Comparison of ENCODE assay signal across 8 cellular contexts in genomic region chr10:114821293-114821914, GRCh38. TPM values are rescaled to one million over a fixed set of nuclear protein-coding genes. Genes with fewer than 3 reads are reported as not detected.
A peak's percentile ranks its signal among the peaks of the same experiment; 100 is the strongest.
DNase-seq lines count a peak whose midpoint lies in the region; ATAC-seq and TF ChIP-seq lines count a peak whose summit lies in the region.

Gene FHIP2A (plus strand): TSS chr10:114821780. CDS start chr10:114822079, 299 bp downstream.

- ATAC-seq in GM21529 (IDR thresholded peaks at IDR 0.05; ENCODE audit: unreplicated experiment) = peak; percentile 72
- peak; percentile 83 for ATAC-seq in IMR-90 (ENCODE audit: low read depth)
- peak; percentile 76 for ATAC-seq in SK-N-SH treated with all-trans-retinoic acid at 6 μM for 48 hours

- H4K5ac ChIP-seq in IMR-90 (ENCODE audit: low read depth, low read length) = peak within 1 kb of the TSS; percentile 100

- H4K20me1 ChIP-seq in IMR-90 (ENCODE audit: insufficient read depth, low read length) = peaks cover 11% of the 10 kb centered on the region

- no peaks in the 10 kb centered on the region; the same call in 1 of the 2 replicates for H3K9me1 ChIP-seq in IMR-90 (ENCODE audit: insufficient read depth, low read length)

- H2AFZ ChIP-seq in IMR-90 (replicated peaks; ENCODE audit: low read length, poor library complexity) = peak within 1 kb of the TSS; percentile 92

- DNase-seq in ELR (ENCODE audit: low read depth) = peak; percentile 82
- peak; percentile 66 for DNase-seq in IMR-90
- DNase-seq in activated naive CD4-positive, alpha-beta T cell treated with anti-CD3 and anti-CD28 coated beads, Interleukin-2, amount 50 U/mL, for 16 hours = peak; percentile 86
- peak; percentile 84 for DNase-seq in glomerular visceral epithelial cell (ENCODE audit: extremely low spot score)
- peak; percentile 95 for DNase-seq in osteocyte (ENCODE audit: extremely low spot score, unreplicated experiment)

- BruUV-seq in IMR-90 (replicated peaks; lab: Mats Ljungman, UMichigan) = no TSS peak

- POLR2A ChIA-PET in IMR-90 (lab: Charles Lee; ENCODE audit: unreplicated experiment) = interaction anchor here (0.6 to 0.7 kb wide), 2 partner anchors 175 to 384 kb away, joined by 8 to 15 read pairs; no protein-coding TSS in a partner anchor

- H3K14ac ChIP-seq in IMR-90 (replicated peaks; ENCODE audit: low read depth, low read length) = peak within 1 kb of the TSS; percentile 100

- H3K23ac ChIP-seq in IMR-90 (ENCODE audit: low read depth, low read length) = peak within 1 kb of the TSS; percentile 99

- H3K4me2 ChIP-seq in IMR-90 (ENCODE audit: low read depth, low read length) = peak within 1 kb of the TSS; percentile 100

- peak within 1 kb of the TSS; percentile 100 for H3K18ac ChIP-seq in IMR-90 (ENCODE audit: low read depth, low read length)

- peaks cover 5% of the 10 kb centered on the region for H3K4me1 ChIP-seq in IMR-90 (ENCODE audit: control insufficient read depth, insufficient read depth, low read length)
- H3K4me1 ChIP-seq in thymus (ENCODE audit: control insufficient read depth, insufficient read depth, low read length) = no peaks in the 10 kb centered on the region

- peak within 1 kb of the TSS; percentile 90 for H2BK20ac ChIP-seq in IMR-90 (ENCODE audit: low read depth, low read length)

- H3K27ac ChIP-seq in IMR-90 (ENCODE audit: insufficient read depth, low read length) (peak within 1 kb of the TSS; percentile 99), thymus (ENCODE audit: low read depth) (peak within 1 kb of the TSS; percentile 91)

- peak within 1 kb of the TSS; percentile 99 for H3K56ac ChIP-seq in IMR-90 (ENCODE audit: extremely low read depth, insufficient read depth, low read length)

- H2AK9ac ChIP-seq in IMR-90 (replicated peaks; ENCODE audit: low read depth, low read length, poor library complexity) = peak within 1 kb of the TSS; percentile 88

- no peaks in the 10 kb centered on the region for H3K36me3 ChIP-seq in IMR-90 (ENCODE audit: control insufficient read depth, insufficient read depth, low read length)
- H3K36me3 ChIP-seq in thymus (ENCODE audit: control insufficient read depth, insufficient read depth) = no peaks in the 10 kb centered on the region

- H3K4me3 ChIP-seq in IMR-90 (ENCODE audit: insufficient read depth, low read depth, low read length) (peak within 1 kb of the TSS; percentile 97), thymus (ENCODE audit: low read length) (peak within 1 kb of the TSS; percentile 99)

- peak; percentile 39 for TF ChIP-seq RAD21 in IMR-90 (IDR thresholded peaks at IDR 0.05; ENCODE audit: low read length)

- H3K9me3 ChIP-seq in IMR-90 (ENCODE audit: control insufficient read depth, insufficient read depth, low read length) (no peaks in the 10 kb centered on the region), thymus (ENCODE audit: control insufficient read depth) (no peaks in the 10 kb centered on the region)

- dilution Hi-C loops in IMR-90 (cut with HindIII; ENCODE audit: low sequenced_read_pairs, unreplicated experiment) = no loop called here

- H3K27me3 ChIP-seq in IMR-90 (ENCODE audit: control insufficient read depth, insufficient read depth, low read length) (no peaks in the 10 kb centered on the region), thymus (ENCODE audit: control insufficient read depth, insufficient read depth) (no peaks in the 10 kb centered on the region)

- peak within 1 kb of the TSS; percentile 100 for H3K4ac ChIP-seq in IMR-90 (ENCODE audit: low read depth, low read length)

- peaks cover 0 to 7% of the 10 kb centered on the region in 2 experiments; a peak in 2 of 4 replicates for H3K79me1 ChIP-seq in IMR-90 (ENCODE audit: low read depth in 1 of 2, low read length in 2 of 2)

- intact Hi-C loops in IMR-90 (cut with micrococcal nuclease) = loop anchor here (2.0 kb wide), 1 partner anchor 27 kb away; no protein-coding TSS in a partner anchor

- H3K9ac ChIP-seq in IMR-90 (ENCODE audit: low read depth, low read length) = peak within 1 kb of the TSS; percentile 100

- CTCF ChIA-PET in IMR-90 (lab: Yijun Ruan, JAX) = interaction anchor here (0.7 to 1.2 kb wide), 6 partner anchors 8 to 518 kb away, joined by 3 to 4 read pairs (median 3); no protein-coding TSS in a partner anchor

- H2BK120ac ChIP-seq in IMR-90 (ENCODE audit: low read depth, low read length) = peak within 1 kb of the TSS; percentile 97

- peak; percentile 27; the same call in 1 of the 2 replicates for TF ChIP-seq POLR2A in IMR-90 (IDR thresholded peaks at IDR 0.05; ENCODE audit: low read depth, low read length)

- H3K9me3 Mint-ChIP-seq in osteocyte (ENCODE audit: unreplicated experiment) = no peaks in the 10 kb centered on the region

- peaks cover 59% of the 10 kb centered on the region for H3K4me1 Mint-ChIP-seq in osteocyte (ENCODE audit: unreplicated experiment)

- H2BK5ac ChIP-seq in IMR-90 (ENCODE audit: low read depth, low read length, poor library complexity, severe bottlenecking) = peak within 1 kb of the TSS; percentile 100

- in situ Hi-C loops in IMR-90 (cut with MboI; ENCODE audit: low sequenced_read_pairs) = no loop called here

- peak; percentile 73 for TF ChIP-seq CTCF in IMR-90 (conservative IDR thresholded peaks at IDR 0.05; ENCODE audit: low read depth, low read length)
- peak; percentile 68 for TF ChIP-seq CTCF in osteocyte (IDR thresholded peaks at IDR 0.05)

- no peaks in the 10 kb centered on the region for H3K27me3 Mint-ChIP-seq in osteocyte (ENCODE audit: unreplicated experiment)

- peak within 1 kb of the TSS; percentile 89 to 92 for H4K8ac ChIP-seq in IMR-90 (ENCODE audit: low read depth in 2 of 2, low read length in 2 of 2)

- peak within 1 kb of the TSS; percentile 69; the same call in 2 of the 3 replicates for H2BK15ac ChIP-seq in IMR-90 (ENCODE audit: low read depth, low read length)

- peak within 1 kb of the TSS; percentile 96 for H4K91ac ChIP-seq in IMR-90 (ENCODE audit: insufficient read depth, low read depth, low read length)

- WGBS in IMR-90 (ENCODE audit: extremely low coverage in 2 of 2, insufficient read length in 1 of 2), 2 experiments = 8% methylated on average over 21 of the region's 59 CpGs; no CpG with 5 or more reads in 1 of the 2 experiments
- 5% methylated on average over 56 of the region's 59 CpGs for WGBS in thymus

- peak within 1 kb of the TSS; percentile 100 for H3K27ac Mint-ChIP-seq in osteocyte (ENCODE audit: unreplicated experiment)

- peak within 1 kb of the TSS; percentile 91 for H2AK5ac ChIP-seq in IMR-90 (ENCODE audit: low read depth, low read length)

- peak within 1 kb of the TSS; percentile 88 for H3K4me3 Mint-ChIP-seq in osteocyte (ENCODE audit: unreplicated experiment)

- H3K36me3 Mint-ChIP-seq in osteocyte (ENCODE audit: unreplicated experiment) = peaks cover 10% of the 10 kb centered on the region

TF ChIP-seq in IMR-90, 13 proteins besides CTCF, POLR2A, EP300 and RAD21:
- TF ChIP-seq SMC3 (IDR thresholded peaks at IDR 0.05; ENCODE audit: low read depth, low read length) (peak; percentile 29), FOS (IDR thresholded peaks at IDR 0.05; ENCODE audit: low read depth, low read length) (no peak), CHD1 (IDR thresholded peaks at IDR 0.05; ENCODE audit: low read depth, low read length) (0 out of 2 replicates have a peak, but pooled peaks have one; percentile 32), MAFK (IDR thresholded peaks at IDR 0.05; ENCODE audit: low read depth, low read length) (0 out of 2 replicates have a peak, but pooled peaks have one; percentile 1), MAZ (IDR thresholded peaks at IDR 0.05; ENCODE audit: borderline replicate concordance, low read depth, low read length) (peak; percentile 93; the same call in 1 of the 2 replicates), CEBPB (IDR thresholded peaks at IDR 0.05; ENCODE audit: low read depth, low read length) (no peak), ELK1 (IDR thresholded peaks at IDR 0.05; ENCODE audit: borderline replicate concordance, low read depth, low read length) (no peak), NFE2L2 (IDR thresholded peaks at IDR 0.05; ENCODE audit: low read depth, low read length) (no peak)

TF ChIP-seq in SK-N-SH treated with all-trans-retinoic acid at 6 μM for 48 hours, 23 proteins besides CTCF, POLR2A, EP300 and RAD21:
- TF ChIP-seq OSR1 (CRISPR knock-in tag; IDR thresholded peaks at IDR 0.05) (no peak), BACH2 (CRISPR knock-in tag; IDR thresholded peaks at IDR 0.05; ENCODE audit: borderline replicate concordance) (no peak)

RNA-seq across cellular contexts. Expression of gene FHIP2A, which starts in this region (rescaled TPM):
- total RNA-seq in IMR-90 (2012; rRNA removed) (16.5 and 21.7 TPM in 2 replicates), osteocyte (50.2 and 59.3 TPM in 2 replicates)
- polyA plus RNA-seq in IMR-90 (2012; rRNA removed) (8.9 and 10.7 TPM in 2 replicates), thymus (14.6 TPM)
- 2.5 and 7.1 TPM in 2 replicates for polyA plus RNA-seq in IMR-90 (2012; cell fraction: cytosol; rRNA removed)
- 39.6 and 46.5 TPM in 2 replicates for polyA plus RNA-seq in IMR-90 (2012; cell fraction: nucleus; rRNA removed; ENCODE audit: low replicate concordance)

Comparison
In these comparisons a context has a peak if more than half of its experiments do, and no peak if none do; other contexts are left out.
1. Peak in every context shown above with its lines: DNase-seq, ATAC-seq, H3K4me3 ChIP-seq and H3K27ac ChIP-seq.